ENCODE assay signal across 21 cellular contexts in genomic region chr19:56137405-56137804, GRCh38. TPM values are rescaled to one million over a fixed set of nuclear protein-coding genes. Genes with fewer than 3 reads are reported as not detected.
A peak's percentile ranks its signal among the peaks of the same experiment; 100 is the strongest.
DNase-seq lines count a peak whose midpoint lies in the region; ATAC-seq, FAIRE-seq and TF ChIP-seq lines count a peak whose summit lies in the region.
"Had no signal": no experiment of that assay in that cellular context is flagged by ENCODE, and none has a peak within 500 bp of the region (broad histone marks: within the 10 kb centered on the region; RNA-seq: fewer than 3 reads in every experiment).

No MANE protein-coding gene starts in this region.

- peak in 1 of 2 experiments; percentile 41 for DNase-seq in A549 (ENCODE audit: low read depth in 1 of 2, low spot score in 1 of 2)
- peak; percentile 80 for DNase-seq in NCI-H2029 (lab: John Stamatoyannopoulos, UW)
- DNase-seq in dermis blood vessel endothelial cell, result peak; percentile 36
- peak; percentile 76 for DNase-seq in mucosa of gallbladder (ENCODE audit: low spot score)
- DNase-seq in KG1 (lab: John Stamatoyannopoulos, UW), result no peak
- DNase-seq in aorta, result no peak
- DNase-seq: cerebellar nuclear complex; GF-D8; KBM-7; NCI-H446 treated with DMSO at 0.1 percent for 48 hours; stimulated activated CD4-positive, alpha-beta T cell treated with anti-CD3 and anti-CD28 coated beads, Interleukin-2, amount 100 ng/mL, for 48 hours; WERI-Rb-1 had no signal

- no peak overlapping the region for H3K27ac ChIP-seq in A549
- no peak overlapping the region for H3K27ac ChIP-seq in aorta (ENCODE audit: low read depth in 1 of 2, low read length in 2 of 2)
- H3K27ac ChIP-seq: WERI-Rb-1 had no signal

- no peaks in the 10 kb centered on the region for H3K36me3 ChIP-seq in aorta (ENCODE audit: control insufficient read depth in 1 of 2, insufficient read depth in 2 of 2, low read length in 1 of 2)
- H3K36me3 ChIP-seq: adrenal gland, gastroesophageal sphincter had no signal

- intact Hi-C loops in aorta (cut with DNase I), result no loop called here

- no peak for ATAC-seq in A549
- ATAC-seq in aorta (ENCODE audit: low FRiP score), result no peak
- no peak for ATAC-seq in GM18858 (IDR thresholded peaks at IDR 0.05; ENCODE audit: unreplicated experiment)
- no peak for ATAC-seq in GM18502 (IDR thresholded peaks at IDR 0.05; ENCODE audit: poor library complexity, unreplicated experiment)
- ATAC-seq: activated T-helper 17 cell treated with anti-CD3 and anti-CD28 coated beads, Interleukin-2, amount 50 U/mL, for 72 hours; gastroesophageal sphincter; sciatic nerve had no signal

- FAIRE-seq in A549 (lab: Jason Lieb, UNC), result no peak
- FAIRE-seq: RCC 7860 had no signal

- no peak for TF ChIP-seq RAD21 in A549 (conservative IDR thresholded peaks at IDR 0.05 in 1 of 2, IDR thresholded peaks at IDR 0.05 in 1 of 2)

- H3K27me3 ChIP-seq in aorta (ENCODE audit: control insufficient read depth in 1 of 2, insufficient read depth in 2 of 2, low read length in 1 of 2), result no peaks in the 10 kb centered on the region
- H3K27me3 ChIP-seq: adrenal gland, gastroesophageal sphincter had no signal

- no peak for TF ChIP-seq POLR2A in A549 (IDR thresholded peaks at IDR 0.05; ENCODE audit: low read length)

- H3K4me3 ChIP-seq in A549, result no peak overlapping the region
- H3K4me3 ChIP-seq in aorta (ENCODE audit: low read length in 2 of 2), result no peak overlapping the region
- H3K4me3 ChIP-seq: adrenal gland, gastroesophageal sphincter had no signal

- no peak for TF ChIP-seq CTCF in A549 (IDR thresholded peaks at IDR 0.05)

- CTCF ChIA-PET in A549 (lab: Yijun Ruan, JAX), result interaction anchor here (1.3 to 1.9 kb wide), 2 partner anchors 29 to 61 kb away, joined by 3 to 5 read pairs; no protein-coding TSS in a partner anchor

- no peak for TF ChIP-seq EP300 in A549 (IDR thresholded peaks at IDR 0.05)

- POLR2A ChIA-PET in A549 (lab: Yijun Ruan, JAX), result interaction anchor here (1.0 to 1.8 kb wide), 2 partner anchors 16 to 18 kb away, joined by 7 read pairs; partner anchors contain the start of gene ZNF787

- H3K4me1 ChIP-seq in A549 (peaks cover 25% of the 10 kb centered on the region; the same call in 2 of the 3 replicates), aorta (ENCODE audit: control insufficient read depth in 1 of 2, insufficient read depth in 2 of 2, low read length in 2 of 2) (no peaks in the 10 kb centered on the region)

- 43% methylated on average over 6 of the region's 6 CpGs for WGBS in A549 (ENCODE audit: missing lambda C conversion rate)
- 28 to 32% methylated on average over 6 of the region's 6 CpGs for WGBS in aorta, 2 donors

- H3K9me3 ChIP-seq in A549 (no peaks in the 10 kb centered on the region), aorta (ENCODE audit: control insufficient read depth, low read length) (no peaks in the 10 kb centered on the region)
- H3K9me3 ChIP-seq: adrenal gland, gastroesophageal sphincter had no signal

- H3K4me2 ChIP-seq in A549, result peak overlapping the region; percentile 18; the same call in 2 of the 3 replicates

TF ChIP-seq in A549, 52 proteins besides CTCF, POLR2A, EP300 and RAD21:
- TF ChIP-seq EHF (CRISPR knock-in tag; IDR thresholded peaks at IDR 0.05), result no peak
- TF ChIP-seq HOXA7 (CRISPR knock-in tag; IDR thresholded peaks at IDR 0.05), result no peak
- no peak for TF ChIP-seq CEBPB (IDR thresholded peaks at IDR 0.05)
- TF ChIP-seq SREBF2 (IDR thresholded peaks at IDR 0.05), result no peak
- TF ChIP-seq ZSCAN20 (CRISPR knock-in tag; IDR thresholded peaks at IDR 0.05), result no peak
- TF ChIP-seq, protein P1, sequence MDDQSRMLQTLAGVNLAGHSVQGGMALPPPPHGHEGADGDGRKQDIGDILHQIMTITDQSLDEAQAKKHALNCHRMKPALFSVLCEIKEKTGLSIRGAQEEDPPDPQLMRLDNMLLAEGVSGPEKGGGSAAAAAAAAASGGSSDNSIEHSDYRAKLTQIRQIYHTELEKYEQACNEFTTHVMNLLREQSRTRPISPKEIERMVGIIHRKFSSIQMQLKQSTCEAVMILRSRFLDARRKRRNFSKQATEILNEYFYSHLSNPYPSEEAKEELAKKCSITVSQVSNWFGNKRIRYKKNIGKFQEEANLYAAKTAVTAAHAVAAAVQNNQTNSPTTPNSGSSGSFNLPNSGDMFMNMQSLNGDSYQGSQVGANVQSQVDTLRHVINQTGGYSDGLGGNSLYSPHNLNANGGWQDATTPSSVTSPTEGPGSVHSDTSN (IDR thresholded peaks at IDR 0.05), result no peak
- TF ChIP-seq, protein P2, sequence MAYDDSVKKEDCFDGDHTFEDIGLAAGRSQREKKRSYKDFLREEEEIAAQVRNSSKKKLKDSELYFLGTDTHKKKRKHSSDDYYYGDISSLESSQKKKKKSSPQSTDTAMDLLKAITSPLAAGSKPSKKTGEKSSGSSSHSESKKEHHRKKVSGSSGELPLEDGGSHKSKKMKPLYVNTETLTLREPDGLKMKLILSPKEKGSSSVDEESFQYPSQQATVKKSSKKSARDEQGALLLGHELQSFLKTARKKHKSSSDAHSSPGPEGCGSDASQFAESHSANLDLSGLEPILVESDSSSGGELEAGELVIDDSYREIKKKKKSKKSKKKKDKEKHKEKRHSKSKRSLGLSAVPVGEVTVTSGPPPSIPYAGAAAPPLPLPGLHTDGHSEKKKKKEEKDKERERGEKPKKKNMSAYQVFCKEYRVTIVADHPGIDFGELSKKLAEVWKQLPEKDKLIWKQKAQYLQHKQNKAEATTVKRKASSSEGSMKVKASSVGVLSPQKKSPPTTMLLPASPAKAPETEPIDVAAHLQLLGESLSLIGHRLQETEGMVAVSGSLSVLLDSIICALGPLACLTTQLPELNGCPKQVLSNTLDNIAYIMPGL (CRISPR knock-in tag; IDR thresholded peaks at IDR 0.05; ENCODE audit: borderline replicate concordance), result no peak
- TF ChIP-seq TP53 (CRISPR knock-in tag; IDR thresholded peaks at IDR 0.05), result no peak
- no peak for TF ChIP-seq ZFP36 (IDR thresholded peaks at IDR 0.05; ENCODE audit: borderline replicate concordance, partially characterized antibody)
- TF ChIP-seq KDM1A (IDR thresholded peaks at IDR 0.05; ENCODE audit: low read depth), result no peak
- no peak for TF ChIP-seq SMC3 (IDR thresholded peaks at IDR 0.05)
- TF ChIP-seq HOXB5 (CRISPR knock-in tag; IDR thresholded peaks at IDR 0.05), result no peak
- TF ChIP-seq JUNB (IDR thresholded peaks at IDR 0.05), result no peak
- TF ChIP-seq, protein P3, sequence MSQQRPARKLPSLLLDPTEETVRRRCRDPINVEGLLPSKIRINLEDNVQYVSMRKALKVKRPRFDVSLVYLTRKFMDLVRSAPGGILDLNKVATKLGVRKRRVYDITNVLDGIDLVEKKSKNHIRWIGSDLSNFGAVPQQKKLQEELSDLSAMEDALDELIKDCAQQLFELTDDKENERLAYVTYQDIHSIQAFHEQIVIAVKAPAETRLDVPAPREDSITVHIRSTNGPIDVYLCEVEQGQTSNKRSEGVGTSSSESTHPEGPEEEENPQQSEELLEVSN (IDR thresholded peaks at IDR 0.05; ENCODE audit: borderline replicate concordance, low read depth), result no peak
- TF ChIP-seq RARB (CRISPR knock-in tag; IDR thresholded peaks at IDR 0.05), result no peak
- no peak for TF ChIP-seq NFE2L2 (conservative IDR thresholded peaks at IDR 0.05; ENCODE audit: low read length)

RNA-seq across cellular contexts. Expression of gene ZNF444, which starts 3.7 kb away (rescaled TPM):
- 10.5 and 16.5 TPM in 2 replicates for polyA plus RNA-seq in A549 (2011; rRNA removed)
- 25.2 and 37.2 TPM in 2 replicates for polyA plus RNA-seq in A549 (2012; cell fraction: cytosol; rRNA removed)
- 65.0 and 72.7 TPM in 2 replicates for polyA plus RNA-seq in A549 (2012; cell fraction: nucleus; rRNA removed)
- 23.1 to 26.2 TPM (median 25.5 TPM) in 3 replicates for polyA plus RNA-seq in A549 (2017; fragmentation: RNase III; extraction: RNeasy Plus Mini Kit Qiagen cat#74134 plus additional on column Dnase treatment)
- 15.4 and 15.6 TPM in 2 replicates for polyA minus RNA-seq in A549 (2011; rRNA and poly(A)+ RNA removed)
- total RNA-seq in dermis blood vessel endothelial cell, result 22.6 and 26.3 TPM in 2 replicates
- total RNA-seq in mucosa of gallbladder, result 76.2 TPM
- 10 to 100 TPM; 23.0 to 26.1 TPM for total RNA-seq in aorta
- polyA plus RNA-seq in aorta, result 10 to 100 TPM; 10.3 to 48.3 TPM

RNA-seq across cellular contexts. Expression of gene ZNF787, which starts 16.3 kb away (rescaled TPM):
- polyA plus RNA-seq in A549 (2011; rRNA removed), result 10.7 and 12.5 TPM in 2 replicates
- 30.2 and 54.5 TPM in 2 replicates for polyA plus RNA-seq in A549 (2012; cell fraction: cytosol; rRNA removed)
- polyA plus RNA-seq in A549 (2012; cell fraction: nucleus; rRNA removed), result 44.0 and 78.8 TPM in 2 replicates
- 35.1 to 39.3 TPM (median 36.7 TPM) in 3 replicates for polyA plus RNA-seq in A549 (2017; fragmentation: RNase III; extraction: RNeasy Plus Mini Kit Qiagen cat#74134 plus additional on column Dnase treatment)
- 7.8 and 9.9 TPM in 2 replicates for polyA minus RNA-seq in A549 (2011; rRNA and poly(A)+ RNA removed)
- total RNA-seq in dermis blood vessel endothelial cell, result 30.0 and 41.2 TPM in 2 replicates
- 38.2 TPM for total RNA-seq in mucosa of gallbladder
- 10 to 100 TPM; 23.9 to 25.5 TPM for total RNA-seq in aorta
- polyA plus RNA-seq in aorta, result 10 to 100 TPM in 1 of 2 donors, 1 to 10 TPM in 1; 6.6 to 12.1 TPM

RNA-seq across cellular contexts. Expression of gene GALP, which starts 38.4 kb away (rescaled TPM):
- polyA plus RNA-seq in A549 (2011; rRNA removed) (not detected in 2 replicates), A549 (2017; fragmentation: RNase III; extraction: RNeasy Plus Mini Kit Qiagen cat#74134 plus additional on column Dnase treatment) (not detected in 3 replicates), aorta (not detected)
- not detected in 2 replicates for polyA plus RNA-seq in A549 (2012; cell fraction: cytosol; rRNA removed)
- polyA plus RNA-seq in A549 (2012; cell fraction: nucleus; rRNA removed), result not detected in 2 replicates
- not detected in 2 replicates for polyA minus RNA-seq in A549 (2011; rRNA and poly(A)+ RNA removed)
- total RNA-seq in dermis blood vessel endothelial cell (not detected in 2 replicates), mucosa of gallbladder (not detected), aorta (not detected)
- total RNA-seq: A673; activated CD8-positive, alpha-beta memory T cell treated with anti-CD3 and anti-CD28 coated beads for 36 hours; activated T-helper 17 cell treated with anti-CD3 and anti-CD28 coated beads, Interleukin-2, amount 50 U/mL, for 72 hours; adrenal gland; gastroesophageal sphincter; sciatic nerve had no signal
- polyA plus RNA-seq: adrenal gland had no signal

Comparison
In these comparisons a context has a peak if more than half of its experiments do, and no peak if none do; other contexts are left out.
1. DNase-seq: peak in NCI-H2029 (single experiment), dermis blood vessel endothelial cell (single experiment) and mucosa of gallbladder (single experiment); none in KG1 (single experiment) and aorta (0 of 2).